Comparison of ENCODE assay signal across 1 cellular context in the genomic region with DNA sequence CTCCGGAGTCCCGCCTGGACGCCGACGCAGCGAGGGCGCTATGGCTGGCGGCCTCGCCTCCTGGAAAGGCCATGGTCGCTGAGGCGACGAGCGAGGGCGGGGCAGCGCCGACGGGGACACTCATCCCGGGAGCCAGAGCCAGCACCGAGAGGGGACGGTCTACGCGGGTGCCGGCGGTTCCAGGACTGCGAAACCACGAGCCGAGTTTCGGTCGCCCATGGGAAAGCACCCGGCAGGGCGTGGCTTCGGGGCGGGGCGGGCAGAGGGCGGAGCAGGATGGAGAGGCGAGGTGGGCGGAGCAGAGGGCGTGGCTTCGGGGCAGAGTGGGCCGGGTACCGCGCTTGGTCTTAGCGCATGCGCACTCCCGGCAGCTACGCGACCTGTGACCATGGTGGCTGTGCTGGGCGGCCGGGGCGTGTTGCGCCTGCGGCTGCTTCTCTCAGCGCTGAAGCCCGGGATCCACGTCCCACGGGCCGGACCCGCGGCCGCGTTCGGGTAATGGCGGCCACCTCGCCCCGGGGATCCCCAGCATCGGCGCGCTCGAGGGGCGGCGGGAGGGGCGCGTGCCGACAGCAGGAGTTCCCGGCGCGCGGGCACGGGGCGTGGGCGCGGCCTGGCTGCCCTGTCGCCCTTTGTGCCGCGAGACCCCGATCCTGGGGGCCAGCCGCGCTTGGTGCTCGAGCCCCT.
TF ChIP-seq lines count a peak whose summit lies in the region.

BPHL (plus strand) TSS at position 359 of the 687 bp plus-strand sequence; CDS start at position 389, 30 bp downstream.

TF ChIP-seq in HepG2, 621 proteins besides CTCF, POLR2A, EP300 and RAD21 (continued from another document and continues in another):
- TF ChIP-seq, protein P1, sequence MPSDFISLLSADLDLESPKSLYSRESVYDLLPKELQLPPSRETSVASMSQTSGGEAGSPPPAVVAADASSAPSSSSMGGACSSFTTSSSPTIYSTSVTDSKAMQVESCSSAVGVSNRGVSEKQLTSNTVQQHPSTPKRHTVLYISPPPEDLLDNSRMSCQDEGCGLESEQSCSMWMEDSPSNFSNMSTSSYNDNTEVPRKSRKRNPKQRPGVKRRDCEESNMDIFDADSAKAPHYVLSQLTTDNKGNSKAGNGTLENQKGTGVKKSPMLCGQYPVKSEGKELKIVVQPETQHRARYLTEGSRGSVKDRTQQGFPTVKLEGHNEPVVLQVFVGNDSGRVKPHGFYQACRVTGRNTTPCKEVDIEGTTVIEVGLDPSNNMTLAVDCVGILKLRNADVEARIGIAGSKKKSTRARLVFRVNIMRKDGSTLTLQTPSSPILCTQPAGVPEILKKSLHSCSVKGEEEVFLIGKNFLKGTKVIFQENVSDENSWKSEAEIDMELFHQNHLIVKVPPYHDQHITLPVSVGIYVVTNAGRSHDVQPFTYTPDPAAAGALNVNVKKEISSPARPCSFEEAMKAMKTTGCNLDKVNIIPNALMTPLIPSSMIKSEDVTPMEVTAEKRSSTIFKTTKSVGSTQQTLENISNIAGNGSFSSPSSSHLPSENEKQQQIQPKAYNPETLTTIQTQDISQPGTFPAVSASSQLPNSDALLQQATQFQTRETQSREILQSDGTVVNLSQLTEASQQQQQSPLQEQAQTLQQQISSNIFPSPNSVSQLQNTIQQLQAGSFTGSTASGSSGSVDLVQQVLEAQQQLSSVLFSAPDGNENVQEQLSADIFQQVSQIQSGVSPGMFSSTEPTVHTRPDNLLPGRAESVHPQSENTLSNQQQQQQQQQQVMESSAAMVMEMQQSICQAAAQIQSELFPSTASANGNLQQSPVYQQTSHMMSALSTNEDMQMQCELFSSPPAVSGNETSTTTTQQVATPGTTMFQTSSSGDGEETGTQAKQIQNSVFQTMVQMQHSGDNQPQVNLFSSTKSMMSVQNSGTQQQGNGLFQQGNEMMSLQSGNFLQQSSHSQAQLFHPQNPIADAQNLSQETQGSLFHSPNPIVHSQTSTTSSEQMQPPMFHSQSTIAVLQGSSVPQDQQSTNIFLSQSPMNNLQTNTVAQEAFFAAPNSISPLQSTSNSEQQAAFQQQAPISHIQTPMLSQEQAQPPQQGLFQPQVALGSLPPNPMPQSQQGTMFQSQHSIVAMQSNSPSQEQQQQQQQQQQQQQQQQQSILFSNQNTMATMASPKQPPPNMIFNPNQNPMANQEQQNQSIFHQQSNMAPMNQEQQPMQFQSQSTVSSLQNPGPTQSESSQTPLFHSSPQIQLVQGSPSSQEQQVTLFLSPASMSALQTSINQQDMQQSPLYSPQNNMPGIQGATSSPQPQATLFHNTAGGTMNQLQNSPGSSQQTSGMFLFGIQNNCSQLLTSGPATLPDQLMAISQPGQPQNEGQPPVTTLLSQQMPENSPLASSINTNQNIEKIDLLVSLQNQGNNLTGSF (CRISPR knock-in tag; IDR thresholded peaks at IDR 0.05): peak; percentile 24; the same call in 1 of the 2 replicates
- peak; percentile 96 for TF ChIP-seq TSC22D2 (CRISPR knock-in tag; IDR thresholded peaks at IDR 0.05; ENCODE audit: borderline replicate concordance)
- peak; percentile 99 for TF ChIP-seq SNAPC2 (CRISPR knock-in tag; IDR thresholded peaks at IDR 0.05)
- TF ChIP-seq SP4 (CRISPR knock-in tag; IDR thresholded peaks at IDR 0.05): peak; percentile 99
- no peak for TF ChIP-seq TEAD2 (CRISPR knock-in tag; IDR thresholded peaks at IDR 0.05)
- peak; percentile 80 for TF ChIP-seq ZNF263 (CRISPR knock-in tag; IDR thresholded peaks at IDR 0.05)
- no peak for TF ChIP-seq KIAA2018 (CRISPR knock-in tag; IDR thresholded peaks at IDR 0.05; ENCODE audit: borderline replicate concordance)
- peak; percentile 87; the same call in 1 of the 2 replicates for TF ChIP-seq PREB (CRISPR knock-in tag; IDR thresholded peaks at IDR 0.05)
- peak; percentile 97 for TF ChIP-seq ZNF687 (CRISPR knock-in tag; IDR thresholded peaks at IDR 0.05)
- peak; percentile 98; the same call in 1 of the 2 replicates for TF ChIP-seq NRL (CRISPR knock-in tag; IDR thresholded peaks at IDR 0.05; ENCODE audit: borderline replicate concordance)
- TF ChIP-seq TFDP2 (CRISPR knock-in tag; IDR thresholded peaks at IDR 0.05): peak; percentile 79
- peak; percentile 70 for TF ChIP-seq AHDC1 (CRISPR knock-in tag; IDR thresholded peaks at IDR 0.05; ENCODE audit: borderline replicate concordance)
- TF ChIP-seq ZSCAN12 (CRISPR knock-in tag; IDR thresholded peaks at IDR 0.05): no peak; the same call in 1 of the 2 replicates
